Comparison of ENCODE assay signal across 22 cellular contexts in genomic region chr11:126430581-126431320, GRCh38.
A peak's percentile ranks its signal among the peaks of the same experiment; 100 is the strongest.
DNase-seq lines count a peak whose midpoint lies in the region; ATAC-seq, FAIRE-seq and TF ChIP-seq lines count a peak whose summit lies in the region.
"Had no signal": no experiment of that assay in that cellular context is flagged by ENCODE, and none has a peak within 500 bp of the region (broad histone marks: within the 10 kb centered on the region; RNA-seq: fewer than 3 reads in every experiment).

No MANE protein-coding gene starts in this region.

- no peak overlapping the region for H4K91ac ChIP-seq in neuronal stem cell (ENCODE audit: low read depth, low read length, poor library complexity)

- no peaks in the 10 kb centered on the region for H3K9me3 Mint-ChIP-seq in activated naive CD8-positive, alpha-beta T cell treated with anti-CD3 and anti-CD28 coated beads, Interleukin-2, amount 50 U/mL, for 24 hours
- H3K9me3 Mint-ChIP-seq: activated CD4-positive, alpha-beta memory T cell treated with anti-CD3 and anti-CD28 coated beads, Interleukin-2, amount 10 ng/mL, durations not matched to agents 7 days and 5 days had no signal

- 5% methylated on average over 10 of the region's 10 CpGs for WGBS in K562 (ENCODE audit: insufficient coverage, low coverage, missing lambda C conversion rate)
- WGBS in neuronal stem cell (ENCODE audit: extremely low coverage in 2 of 2, insufficient read length in 2 of 2, insufficient replicate concordance in 1 of 2), 2 donors: no CpG with 5 or more reads among the region's 10 CpGs

- H2BK15ac ChIP-seq in neuronal stem cell (ENCODE audit: low read length): peak overlapping the region; percentile 41

- H3K27me3 ChIP-seq in K562 (ENCODE audit: control insufficient read depth in 2 of 2, insufficient read depth in 2 of 2, low read length in 2 of 2): peaks cover 5 to 62% of the 10 kb centered on the region in 2 experiments
- H3K27me3 ChIP-seq in neuronal stem cell (ENCODE audit: control insufficient read depth in 3 of 3, insufficient read depth in 3 of 3, low read depth in 1 of 3, low read length in 3 of 3): no peaks in the 10 kb centered on the region
- H3K27me3 ChIP-seq: ovary, SJCRH30 had no signal

- no peak for FAIRE-seq in K562 (lab: Jason Lieb, UNC)
- FAIRE-seq: TTC549 had no signal

- no peaks in the 10 kb centered on the region for H3K79me1 ChIP-seq in neuronal stem cell (ENCODE audit: low read depth, low read length)

- no peaks in the 10 kb centered on the region for H3K36me3 ChIP-seq in K562 (ENCODE audit: control insufficient read depth, insufficient read depth, low read length)
- H3K36me3 ChIP-seq in neuronal stem cell (replicated peaks in 1 of 2; ENCODE audit: control insufficient read depth in 2 of 2, insufficient read depth in 2 of 2, low read length in 2 of 2): no peaks in the 10 kb centered on the region
- H3K36me3 ChIP-seq: ovary, SJCRH30 had no signal

- TF ChIP-seq POLR2A in K562 (conservative IDR thresholded peaks at IDR 0.05): no peak

- no peaks in the 10 kb centered on the region for H3K9me3 ChIP-seq in K562 (replicated peaks; ENCODE audit: control insufficient read depth, insufficient read depth, low read depth, low read length)
- H3K9me3 ChIP-seq in neuronal stem cell (replicated peaks in 1 of 2; ENCODE audit: control insufficient read depth in 2 of 2, insufficient read depth in 1 of 2, low read depth in 1 of 2, low read length in 2 of 2): no peaks in the 10 kb centered on the region
- H3K9me3 ChIP-seq: ovary, SJCRH30 had no signal

- H3K4me1 Mint-ChIP-seq in activated naive CD8-positive, alpha-beta T cell treated with anti-CD3 and anti-CD28 coated beads, Interleukin-2, amount 50 U/mL, for 24 hours: peaks cover 3% of the 10 kb centered on the region
- H3K4me1 Mint-ChIP-seq: activated CD4-positive, alpha-beta memory T cell treated with anti-CD3 and anti-CD28 coated beads, Interleukin-2, amount 10 ng/mL, durations not matched to agents 7 days and 5 days had no signal

- H3K4me3 Mint-ChIP-seq in activated naive CD8-positive, alpha-beta T cell treated with anti-CD3 and anti-CD28 coated beads, Interleukin-2, amount 50 U/mL, for 24 hours: no peak overlapping the region
- H3K4me3 Mint-ChIP-seq: activated CD4-positive, alpha-beta memory T cell treated with anti-CD3 and anti-CD28 coated beads, Interleukin-2, amount 10 ng/mL, durations not matched to agents 7 days and 5 days; B cell; IgD-negative memory B cell had no signal

- no TSS peak for BruUV-seq in K562 (replicated peaks; lab: Mats Ljungman, UMichigan)

- H3K27ac Mint-ChIP-seq in activated naive CD8-positive, alpha-beta T cell treated with anti-CD3 and anti-CD28 coated beads, Interleukin-2, amount 50 U/mL, for 24 hours: no peak overlapping the region
- H3K27ac Mint-ChIP-seq: activated CD4-positive, alpha-beta memory T cell treated with anti-CD3 and anti-CD28 coated beads, Interleukin-2, amount 10 ng/mL, durations not matched to agents 7 days and 5 days; B cell had no signal

- no peak overlapping the region for H2AFZ ChIP-seq in K562 (ENCODE audit: low read depth, low read length)
- no peak overlapping the region for H2AFZ ChIP-seq in neuronal stem cell (ENCODE audit: low read length)

- H4K20me1 ChIP-seq in K562 (replicated peaks; ENCODE audit: control insufficient read depth, insufficient read depth, low read length): peaks cover 20% of the 10 kb centered on the region

- H3K9ac ChIP-seq in K562 (ENCODE audit: insufficient read depth in 1 of 2, low read depth in 2 of 2, low read length in 2 of 2): no peak overlapping the region
- no peak overlapping the region for H3K9ac ChIP-seq in neuronal stem cell (ENCODE audit: low read depth, low read length, poor library complexity)

- no peak for TF ChIP-seq RAD21 in K562 (CRISPR knock-in tag; conservative IDR thresholded peaks at IDR 0.05 in 1 of 2, IDR thresholded peaks at IDR 0.05 in 1 of 2)

- no peak overlapping the region for H3K18ac ChIP-seq in neuronal stem cell (ENCODE audit: low read length)

- H3K9me1 ChIP-seq in K562 (ENCODE audit: control insufficient read depth, insufficient read depth, low read length): no peaks in the 10 kb centered on the region

- DNase-seq in CMK (ENCODE audit: low read depth): peak; percentile 95
- peak; percentile 60 for DNase-seq in LoVo (ENCODE audit: low spot score)
- DNase-seq in K562 (ENCODE audit: extremely low read depth in 1 of 4, low spot score in 3 of 4): no peak
- no peak for DNase-seq in neuronal stem cell (ENCODE audit: low spot score)
- no peak for DNase-seq in GM20000 (ENCODE audit: low spot score)
- DNase-seq in NCI-H446 (lab: John Stamatoyannopoulos, UW): no peak
- DNase-seq in activated naive CD8-positive, alpha-beta T cell treated with anti-CD3 and anti-CD28 coated beads, Interleukin-2, amount 50 U/mL, for 24 hours: no peak
- DNase-seq: activated CD4-positive, alpha-beta memory T cell treated with anti-CD3 and anti-CD28 coated beads, Interleukin-2, amount 10 ng/mL, durations not matched to agents 7 days and 5 days; amygdala; DMS153; head of caudate nucleus; NCI-H1105 treated with DMSO at 0.1 percent for 48 hours; NCI-H345; stimulated activated CD4-positive, alpha-beta T cell treated with anti-CD3 and anti-CD28 coated beads, Interleukin-12 subunit alpha, Interleukin-12 subunit beta, amount 100 ng/mL, for 4 hours; stimulated activated naive CD8-positive, alpha-beta T cell treated with anti-CD3 and anti-CD28 coated beads, Interleukin-15, Interleukin-2, amounts not matched to agents 100 U/mL and 50 U/mL, for 24 hours had no signal

- H3K27ac ChIP-seq in K562 (ENCODE audit: extremely low read depth, low read depth, low read length) (no peak overlapping the region), neuronal stem cell (replicated peaks; ENCODE audit: low read length) (no peak overlapping the region)
- H3K27ac ChIP-seq: epithelial cell of prostate, SJCRH30 had no signal

- no peaks in the 10 kb centered on the region for H3K36me3 Mint-ChIP-seq in activated naive CD8-positive, alpha-beta T cell treated with anti-CD3 and anti-CD28 coated beads, Interleukin-2, amount 50 U/mL, for 24 hours (ENCODE audit: low read depth)
- H3K36me3 Mint-ChIP-seq: IgD-negative memory B cell had no signal

- CTCF ChIA-PET in K562 (lab: Yijun Ruan, JAX; ENCODE audit: low intra/inter-chr PET ratio): no interaction called here

- TF ChIP-seq EP300 in K562 (IDR thresholded peaks at IDR 0.05; ENCODE audit: low read length): no peak

- no peak overlapping the region for H2BK120ac ChIP-seq in neuronal stem cell (ENCODE audit: low read depth, low read length)

- no peak overlapping the region for H2AK5ac ChIP-seq in neuronal stem cell (ENCODE audit: low read depth, low read length)

- H3K4me3 ChIP-seq in K562 (no peak overlapping the region), neuronal stem cell (ENCODE audit: low read length in 2 of 2) (no peak overlapping the region)
- H3K4me3 ChIP-seq: ovary, SJCRH30 had no signal

- H4K8ac ChIP-seq in neuronal stem cell (ENCODE audit: low read depth, low read length): no peak overlapping the region

- no peak overlapping the region for H2BK12ac ChIP-seq in neuronal stem cell (ENCODE audit: low read length)

- no peak for TF ChIP-seq CTCF in K562 (IDR thresholded peaks at IDR 0.05 in 2 of 3, conservative IDR thresholded peaks at IDR 0.05 in 1 of 3; ENCODE audit: insufficient read depth in 2 of 3, low read depth in 1 of 3, low read length in 3 of 3)
- TF ChIP-seq CTCF in GM20000 (IDR thresholded peaks at IDR 0.05; ENCODE audit: extremely low read depth, missing control alignments): no peak

- no peak overlapping the region for H3K23ac ChIP-seq in neuronal stem cell (ENCODE audit: low read depth, low read length, poor library complexity)

- peaks cover 0 to 17% of the 10 kb centered on the region in 2 experiments; a peak in 4 of 5 replicates for H3K4me1 ChIP-seq in K562 (replicated peaks in 1 of 2; ENCODE audit: control insufficient read depth in 2 of 2, insufficient read depth in 2 of 2, low read length in 2 of 2)
- H3K4me1 ChIP-seq in neuronal stem cell (ENCODE audit: control insufficient read depth in 2 of 2, insufficient read depth in 1 of 2, low read depth in 1 of 2, low read length in 2 of 2): peaks cover 3 to 16% of the 10 kb centered on the region in 2 donors
- H3K4me1 ChIP-seq: SJCRH30 had no signal

- no peak overlapping the region for H3K4ac ChIP-seq in neuronal stem cell (ENCODE audit: low read length)

- no peak overlapping the region for H3K14ac ChIP-seq in neuronal stem cell (ENCODE audit: low read length)

- no peak overlapping the region for H3K4me2 ChIP-seq in K562 (ENCODE audit: insufficient read depth, low read length)
- no peak overlapping the region for H3K4me2 ChIP-seq in neuronal stem cell (ENCODE audit: insufficient read depth, low read length, poor library complexity, severe bottlenecking)

- in situ Hi-C loops in K562 (cut with MboI): no loop called here

- H2BK5ac ChIP-seq in neuronal stem cell (ENCODE audit: low read length): peak overlapping the region; percentile 73

- ATAC-seq in K562: no peak
- ATAC-seq in activated naive CD8-positive, alpha-beta T cell treated with anti-CD3 and anti-CD28 coated beads, Interleukin-2, amount 50 U/mL, for 24 hours: no peak
- ATAC-seq in HG02981 (IDR thresholded peaks at IDR 0.05; ENCODE audit: unreplicated experiment): no peak
- ATAC-seq: stimulated activated naive CD8-positive, alpha-beta T cell treated with anti-CD3 and anti-CD28 coated beads, Interleukin-15, Interleukin-2, amounts not matched to agents 100 U/mL and 50 U/mL, for 24 hours had no signal

- POLR2A ChIA-PET in K562 (lab: Yijun Ruan, JAX): interaction anchor here (0.5 to 1.1 kb wide), 3 partner anchors 11 to 209 kb away, joined by 3 to 6 read pairs (median 3); no protein-coding TSS in a partner anchor

- intact Hi-C loops in K562 (cut with micrococcal nuclease): no loop called here

- H3K27me3 Mint-ChIP-seq in activated naive CD8-positive, alpha-beta T cell treated with anti-CD3 and anti-CD28 coated beads, Interleukin-2, amount 50 U/mL, for 24 hours: no peaks in the 10 kb centered on the region
- H3K27me3 Mint-ChIP-seq: activated CD4-positive, alpha-beta memory T cell treated with anti-CD3 and anti-CD28 coated beads, Interleukin-2, amount 10 ng/mL, durations not matched to agents 7 days and 5 days; B cell had no signal

- no peaks in the 10 kb centered on the region for H3K79me2 ChIP-seq in K562 (ENCODE audit: control insufficient read depth, insufficient read depth, low read length)

TF ChIP-seq in K562, 482 proteins besides CTCF, POLR2A, EP300 and RAD21 (continues in another document):
- TF ChIP-seq TEAD4 (IDR thresholded peaks at IDR 0.05; ENCODE audit: low read length) (peak; percentile 22; the same call in 1 of the 2 replicates), TEAD4 (CRISPR knock-in tag; IDR thresholded peaks at IDR 0.05; ENCODE audit: borderline replicate concordance) (no peak), ILK (tag; IDR thresholded peaks at IDR 0.05; ENCODE audit: borderline replicate concordance, low read depth) (no peak), MEIS2 (IDR thresholded peaks at IDR 0.05; ENCODE audit: partially characterized antibody) (no peak), ZEB2 (IDR thresholded peaks at IDR 0.05) (no peak), PCBP1 (IDR thresholded peaks at IDR 0.05; ENCODE audit: low read depth, low read length, poor library complexity, severe bottlenecking) (no peak), CEBPG (CRISPR knock-in tag; IDR thresholded peaks at IDR 0.05) (no peak), CEBPG (tag; conservative IDR thresholded peaks at IDR 0.05 in 1 of 2, IDR thresholded peaks at IDR 0.05 in 1 of 2) (no peak), CBFA2T3 (IDR thresholded peaks at IDR 0.05) (peak; percentile 40)

Comparison
In these comparisons a context has a peak if more than half of its experiments do, and no peak if none do; other contexts are left out.
1. DNase-seq: peak in CMK (single experiment) and LoVo (single experiment); none in K562 (0 of 4), neuronal stem cell (single experiment), GM20000 (single experiment), NCI-H446 (0 of 2) and activated naive CD8-positive, alpha-beta T cell treated with anti-CD3 and anti-CD28 coated beads, Interleukin-2, amount 50 U/mL, for 24 hours (single experiment).